In the genomic region with DNA sequence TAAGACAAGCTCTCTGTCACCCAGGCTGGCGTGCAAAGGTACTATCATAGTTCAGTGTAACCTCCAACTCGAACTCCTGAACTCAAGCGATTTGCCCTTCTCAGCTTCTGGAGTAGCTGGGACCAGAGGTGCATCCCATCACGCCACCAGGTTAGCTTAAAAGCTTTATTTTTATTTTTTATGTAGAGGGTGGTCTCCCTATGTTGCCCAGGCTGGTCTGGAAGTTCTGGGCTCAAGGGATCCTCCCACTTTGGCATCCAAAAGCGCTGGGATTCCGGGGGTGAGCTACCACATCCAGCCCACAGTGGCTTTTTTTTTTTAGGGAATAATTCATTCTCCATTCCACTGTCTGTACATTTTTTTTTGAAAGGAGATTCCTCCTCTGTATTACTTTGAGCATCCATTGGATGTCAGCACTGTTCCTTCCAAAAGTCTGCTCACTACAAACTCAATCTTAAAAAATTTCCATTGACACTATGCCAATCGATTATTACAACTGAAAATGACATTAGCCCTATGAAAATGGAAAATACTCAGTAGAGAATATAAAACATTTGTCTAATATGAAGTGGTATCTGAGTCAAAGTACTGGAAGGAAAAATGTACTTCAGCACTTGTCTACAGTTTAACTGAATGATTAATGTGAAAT, we compare ENCODE assay signal across 8 cellular contexts. TPM values are rescaled to one million over a fixed set of nuclear protein-coding genes. Genes with fewer than 3 reads are reported as not detected.
DNase-seq lines count a peak whose midpoint lies in the region; ATAC-seq and TF ChIP-seq lines count a peak whose summit lies in the region.

No MANE protein-coding gene starts in this region.

- H3K9ac ChIP-seq in HUES64 (ENCODE audit: low read depth, low read length), result peak overlapping the region; percentile 99

- H3K27me3 ChIP-seq in HUES64 (ENCODE audit: insufficient read depth, low read length), result no peaks in the 10 kb centered on the region

- H3K36me3 ChIP-seq in HUES64 (ENCODE audit: insufficient read depth, low read length), result peaks cover 4% of the 10 kb centered on the region; the same call in 1 of the 2 replicates

- ATAC-seq in GM21737 (IDR thresholded peaks at IDR 0.05; ENCODE audit: unreplicated experiment), result no peak

- H3K4me3 ChIP-seq in HUES64 (ENCODE audit: low read length) (peak overlapping the region; percentile 94), skeletal muscle cell (ENCODE audit: low read depth, low read length) (peak overlapping the region; percentile 95)

- H3K9me3 Mint-ChIP-seq in activated T-helper 1 cell treated with anti-CD3 and anti-CD28 coated beads, Interleukin-12 subunit alpha, Interleukin-12 subunit beta, Interleukin-2, Interleukin-4 antibody, amounts not matched to agents 30 ng/mL and 10 ng/mL and 1 ng/mL, durations not matched to agents 14 hours and 24 hours and 36 hours, result no peaks in the 10 kb centered on the region
- H3K9me3 Mint-ChIP-seq in glutamatergic neuron (ENCODE audit: unreplicated experiment), result peaks cover 20% of the 10 kb centered on the region

- DNase-seq in EH (ENCODE audit: low read depth), result peak; percentile 50
- no peak for DNase-seq in activated T-helper 1 cell treated with anti-CD3 and anti-CD28 coated beads, Interleukin-12 subunit alpha, Interleukin-12 subunit beta, Interleukin-2, Interleukin-4 antibody, amounts not matched to agents 30 ng/mL and 10 ng/mL and 1 ng/mL, durations not matched to agents 14 hours and 24 hours and 36 hours (ENCODE audit: low spot score)
- no peak for DNase-seq in glutamatergic neuron
- no peak for DNase-seq in skeletal muscle cell (ENCODE audit: low read depth)
- DNase-seq in stimulated activated naive CD4-positive, alpha-beta T cell treated with Interleukin-2 at 50 U/mL for 16 hours (lab: John Stamatoyannopoulos, UW), result no peak
- DNase-seq in activated CD4-positive, alpha-beta T cell treated with anti-CD3 and anti-CD28 coated beads, Interleukin-2, amount 50 U/mL, for 1 hour, result no peak

- TF ChIP-seq CTCF in glutamatergic neuron (IDR thresholded peaks at IDR 0.05; ENCODE audit: partially characterized antibody, unreplicated experiment), result no peak

- no peaks in the 10 kb centered on the region for H3K27me3 Mint-ChIP-seq in activated T-helper 1 cell treated with anti-CD3 and anti-CD28 coated beads, Interleukin-12 subunit alpha, Interleukin-12 subunit beta, Interleukin-2, Interleukin-4 antibody, amounts not matched to agents 30 ng/mL and 10 ng/mL and 1 ng/mL, durations not matched to agents 14 hours and 24 hours and 36 hours (ENCODE audit: insufficient read depth)
- peaks cover 22% of the 10 kb centered on the region for H3K27me3 Mint-ChIP-seq in glutamatergic neuron (ENCODE audit: unreplicated experiment)

- H3K27ac Mint-ChIP-seq in activated T-helper 1 cell treated with anti-CD3 and anti-CD28 coated beads, Interleukin-12 subunit alpha, Interleukin-12 subunit beta, Interleukin-2, Interleukin-4 antibody, amounts not matched to agents 30 ng/mL and 10 ng/mL and 1 ng/mL, durations not matched to agents 14 hours and 24 hours and 36 hours, result peak overlapping the region; percentile 100
- peak overlapping the region; percentile 100 for H3K27ac Mint-ChIP-seq in glutamatergic neuron (ENCODE audit: unreplicated experiment)

- peaks cover 17% of the 10 kb centered on the region for H3K4me1 ChIP-seq in HUES64 (ENCODE audit: insufficient read depth, low read length)

- H3K9me3 ChIP-seq in HUES64 (ENCODE audit: insufficient read depth, low read depth, low read length), result no peaks in the 10 kb centered on the region

- peak overlapping the region; percentile 90 for H3K4me3 Mint-ChIP-seq in activated T-helper 1 cell treated with anti-CD3 and anti-CD28 coated beads, Interleukin-12 subunit alpha, Interleukin-12 subunit beta, Interleukin-2, Interleukin-4 antibody, amounts not matched to agents 30 ng/mL and 10 ng/mL and 1 ng/mL, durations not matched to agents 14 hours and 24 hours and 36 hours
- H3K4me3 Mint-ChIP-seq in glutamatergic neuron (ENCODE audit: unreplicated experiment), result peak overlapping the region; percentile 89

- 88% methylated on average over 7 of the region's 7 CpGs for WGBS in HUES64

- peaks cover 13% of the 10 kb centered on the region for H3K36me3 Mint-ChIP-seq in activated T-helper 1 cell treated with anti-CD3 and anti-CD28 coated beads, Interleukin-12 subunit alpha, Interleukin-12 subunit beta, Interleukin-2, Interleukin-4 antibody, amounts not matched to agents 30 ng/mL and 10 ng/mL and 1 ng/mL, durations not matched to agents 14 hours and 24 hours and 36 hours (ENCODE audit: low read depth)
- H3K36me3 Mint-ChIP-seq in glutamatergic neuron (ENCODE audit: unreplicated experiment), result no peaks in the 10 kb centered on the region

- intact Hi-C loops in activated T-helper 1 cell treated with anti-CD3 and anti-CD28 coated beads, Interleukin-12 subunit alpha, Interleukin-12 subunit beta, Interleukin-2, Interleukin-4 antibody, amounts not matched to agents 30 ng/mL and 10 ng/mL and 1 ng/mL, durations not matched to agents 14 hours and 24 hours and 36 hours (cut with micrococcal nuclease), result loop anchor here (1.0 to 10.0 kb wide), 9 partner anchors 9 to 1280 kb away; partner anchors contain the start of genes P2RX3, SLC43A3, SSRP1 and STX3

- H3K27ac ChIP-seq in HUES64 (ENCODE audit: low read depth, low read length), result peak overlapping the region; percentile 100

- peaks cover 71% of the 10 kb centered on the region for H3K4me1 Mint-ChIP-seq in activated T-helper 1 cell treated with anti-CD3 and anti-CD28 coated beads, Interleukin-12 subunit alpha, Interleukin-12 subunit beta, Interleukin-2, Interleukin-4 antibody, amounts not matched to agents 30 ng/mL and 10 ng/mL and 1 ng/mL, durations not matched to agents 14 hours and 24 hours and 36 hours (ENCODE audit: low read depth)
- peaks cover 12% of the 10 kb centered on the region for H3K4me1 Mint-ChIP-seq in glutamatergic neuron (ENCODE audit: low read depth, unreplicated experiment)

RNA-seq across cellular contexts. Expression of gene LPXN, which starts 1.3 kb away (rescaled TPM):
- 1.1 TPM for polyA plus RNA-seq in HUES64 (2013, experiment 1 of 2)
- 1.7 TPM for polyA plus RNA-seq in HUES64 (2013, experiment 2 of 2)
- 70.4 and 73.6 TPM in 2 replicates for total RNA-seq in activated T-helper 1 cell treated with anti-CD3 and anti-CD28 coated beads, Interleukin-12 subunit alpha, Interleukin-12 subunit beta, Interleukin-2, Interleukin-4 antibody, amounts not matched to agents 30 ng/mL and 10 ng/mL and 1 ng/mL, durations not matched to agents 14 hours and 24 hours and 36 hours
- total RNA-seq in glutamatergic neuron (ENCODE audit: unreplicated experiment), result 3.8 TPM

RNA-seq across cellular contexts. Expression of gene ZFP91, which starts 1.9 kb away (rescaled TPM):
- polyA plus RNA-seq in HUES64 (2013, experiment 1 of 2), result 22.8 TPM
- polyA plus RNA-seq in HUES64 (2013, experiment 2 of 2), result 23.6 TPM
- total RNA-seq in activated T-helper 1 cell treated with anti-CD3 and anti-CD28 coated beads, Interleukin-12 subunit alpha, Interleukin-12 subunit beta, Interleukin-2, Interleukin-4 antibody, amounts not matched to agents 30 ng/mL and 10 ng/mL and 1 ng/mL, durations not matched to agents 14 hours and 24 hours and 36 hours, result 59.2 and 60.2 TPM in 2 replicates
- total RNA-seq in glutamatergic neuron (ENCODE audit: unreplicated experiment), result 44.3 TPM

RNA-seq across cellular contexts. Expression of gene CNTF, which starts 45.5 kb away (rescaled TPM):
- 1.0 TPM for polyA plus RNA-seq in HUES64 (2013, experiment 1 of 2)
- polyA plus RNA-seq in HUES64 (2013, experiment 2 of 2), result 0.76 TPM
- 4.1 and 4.3 TPM in 2 replicates for total RNA-seq in activated T-helper 1 cell treated with anti-CD3 and anti-CD28 coated beads, Interleukin-12 subunit alpha, Interleukin-12 subunit beta, Interleukin-2, Interleukin-4 antibody, amounts not matched to agents 30 ng/mL and 10 ng/mL and 1 ng/mL, durations not matched to agents 14 hours and 24 hours and 36 hours
- 4.6 TPM for total RNA-seq in glutamatergic neuron (ENCODE audit: unreplicated experiment)

Comparison
In these comparisons a context has a peak if more than half of its experiments do, and no peak if none do; other contexts are left out.
1. RNA of gene LPXN, which starts 1.3 kb away (total RNA-seq): 70.4 to 73.6 TPM in activated T-helper 1 cell treated with anti-CD3 and anti-CD28 coated beads, Interleukin-12 subunit alpha, Interleukin-12 subunit beta, Interleukin-2, Interleukin-4 antibody, amounts not matched to agents 30 ng/mL and 10 ng/mL and 1 ng/mL, durations not matched to agents 14 hours and 24 hours and 36 hours; 3.8 TPM in glutamatergic neuron (single experiment); every median in the first group is over 10 times any median in the second.